8 cellular contexts compared by ENCODE assay signal in the genomic region with DNA sequence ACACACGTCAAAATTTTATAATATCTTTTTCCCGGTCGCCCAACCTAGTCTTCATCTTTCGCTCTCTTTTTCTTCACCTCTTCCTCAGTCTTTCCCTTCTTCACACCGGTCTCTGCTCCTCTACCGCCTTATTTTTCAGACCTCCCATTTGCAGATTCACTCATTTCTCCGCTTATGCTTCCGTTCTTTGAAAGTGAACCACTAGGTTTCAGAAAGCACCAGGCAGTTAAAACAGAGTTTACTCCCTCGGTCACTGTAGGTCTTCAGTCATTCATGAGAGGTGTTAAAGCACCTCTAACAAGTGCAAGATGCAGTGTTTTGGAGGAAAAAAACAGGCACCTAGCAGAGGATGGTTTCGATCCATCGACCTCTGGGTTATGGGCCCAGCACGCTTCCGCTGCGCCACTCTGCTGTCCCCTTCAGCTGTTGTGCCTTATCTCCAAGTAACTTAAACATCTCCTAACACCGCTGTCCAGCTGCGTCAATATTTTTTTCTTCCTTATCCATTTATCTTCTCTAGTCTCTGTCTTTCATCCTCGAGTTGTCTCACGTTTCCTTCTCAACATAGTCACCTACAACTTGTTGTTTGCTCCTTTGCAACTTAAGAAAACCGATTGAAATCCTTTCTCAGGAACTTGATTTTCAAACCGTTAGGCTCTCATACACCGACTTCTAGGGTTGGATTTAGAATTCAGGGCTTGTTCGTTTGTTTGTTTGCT.
A peak's percentile ranks its signal among the peaks of the same experiment; 100 is the strongest.
DNase-seq lines count a peak whose midpoint lies in the region; ATAC-seq, FAIRE-seq and TF ChIP-seq lines count a peak whose summit lies in the region.

No MANE protein-coding gene starts in this region.

- peaks cover 51% of the 10 kb centered on the region for H3K27me3 Mint-ChIP-seq in CD4-positive, alpha-beta T cell
- peaks cover 11 to 18% (median 12%) of the 10 kb centered on the region in 3 donors for H3K27me3 Mint-ChIP-seq in immature natural killer cell (ENCODE audit: low read depth in 3 of 3)

- no peak overlapping the region for H3K27ac Mint-ChIP-seq in CD4-positive, alpha-beta T cell
- no peak overlapping the region for H3K27ac Mint-ChIP-seq in immature natural killer cell

- no peak for TF ChIP-seq CTCF in CD4-positive, alpha-beta T cell (IDR thresholded peaks at IDR 0.05)

- no peaks in the 10 kb centered on the region for H3K4me1 Mint-ChIP-seq in CD4-positive, alpha-beta T cell (ENCODE audit: low read depth)
- no peaks in the 10 kb centered on the region for H3K4me1 Mint-ChIP-seq in immature natural killer cell

- POLR2A ChIA-PET in CD4-positive, alpha-beta T cell (lab: Charles Lee) = no interaction called here

- no peaks in the 10 kb centered on the region for H3K36me3 Mint-ChIP-seq in CD4-positive, alpha-beta T cell (ENCODE audit: low read depth)
- H3K36me3 Mint-ChIP-seq in immature natural killer cell = no peaks in the 10 kb centered on the region

- peak in 1 of 10 experiments; percentile 8 for DNase-seq in CD4-positive, alpha-beta T cell
- DNase-seq in NCI-H2171 (lab: John Stamatoyannopoulos, UW) (peak; percentile 20), immature natural killer cell (peak in 2 of 3 donors; percentile 6 to 52), urothelium cell line (ENCODE audit: low spot score) (peak; percentile 71)
- peak; percentile 20 for DNase-seq in activated CD8-positive, alpha-beta memory T cell treated with anti-CD3 and anti-CD28 coated beads, Interleukin-2, amount 50 U/mL, for 24 hours (ENCODE audit: extremely low read depth)
- no peak for DNase-seq in effector CD8-positive, alpha-beta T cell (lab: John Stamatoyannopoulos, UW)

- no peaks in the 10 kb centered on the region for H3K9me3 Mint-ChIP-seq in CD4-positive, alpha-beta T cell
- H3K9me3 Mint-ChIP-seq in immature natural killer cell = peaks cover 0 to 3% (median 0%) of the 10 kb centered on the region in 6 donors

- intact Hi-C loops in CD4-positive, alpha-beta T cell (cut with DNase I, micrococcal nuclease) = loop anchor here in 1 of 2 experiments (5.0 kb wide), 1 partner anchor 80 kb away; no protein-coding TSS in a partner anchor

- no peak for FAIRE-seq in urothelium cell line (lab: Jason Lieb, UNC)

- H3K4me3 Mint-ChIP-seq in CD4-positive, alpha-beta T cell = no peak overlapping the region
- H3K4me3 Mint-ChIP-seq in immature natural killer cell = no peak overlapping the region

- H3K9me3 ChIP-seq in CD4-positive, alpha-beta T cell (ENCODE audit: control insufficient read depth, low read length) = no peaks in the 10 kb centered on the region

- CTCF ChIA-PET in CD4-positive, alpha-beta T cell (lab: Charles Lee) = no interaction called here

- H3K27ac ChIP-seq in CD4-positive, alpha-beta T cell (ENCODE audit: low read depth, low read length) = no peak overlapping the region

- H3K27me3 ChIP-seq in CD4-positive, alpha-beta T cell (ENCODE audit: control insufficient read depth, insufficient read depth, low read length) = peaks cover 83% of the 10 kb centered on the region

- ATAC-seq in CD4-positive, alpha-beta T cell (ENCODE audit: poor library complexity) = peak; percentile 34
- ATAC-seq in GM18861 (IDR thresholded peaks at IDR 0.05; ENCODE audit: unreplicated experiment) (peak; percentile 78), HG02943 (IDR thresholded peaks at IDR 0.05; ENCODE audit: low read depth, unreplicated experiment) (peak; percentile 78)
